Comparison of ENCODE assay signal across 8 cellular contexts in the genomic region with DNA sequence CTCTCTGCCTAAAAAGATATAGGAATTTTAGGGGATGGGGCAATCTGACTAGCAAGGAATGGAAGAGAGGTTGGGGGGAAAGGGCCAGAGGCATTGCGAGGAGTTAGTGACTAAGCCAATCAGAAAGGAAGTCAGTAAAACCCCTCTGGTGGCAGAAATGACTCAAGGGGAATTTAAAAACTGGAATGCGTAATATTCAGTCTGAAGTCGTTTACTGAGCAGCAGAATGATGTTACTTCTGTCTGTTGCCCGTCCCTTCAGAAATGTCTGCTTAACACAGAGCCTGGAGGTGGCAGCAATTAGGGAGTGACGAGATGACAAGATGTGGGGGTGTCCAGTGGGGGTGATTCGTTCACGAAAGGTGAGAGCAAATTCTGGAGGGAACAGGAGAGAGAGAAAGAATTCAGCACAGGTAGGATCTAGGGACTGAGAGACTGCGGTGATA.
DNase-seq lines count a peak whose midpoint lies in the region; ATAC-seq, FAIRE-seq and TF ChIP-seq lines count a peak whose summit lies in the region.

No MANE protein-coding gene starts in this region.

- no peak overlapping the region for H3K4me3 Mint-ChIP-seq in activated CD8-positive, alpha-beta T cell treated with anti-CD3 and anti-CD28 coated beads, Interleukin-2, amount 10 ng/mL, durations not matched to agents 7 days and 5 days
- no peak overlapping the region for H3K4me3 Mint-ChIP-seq in neural crest cell

- no peaks in the 10 kb centered on the region for H3K36me3 Mint-ChIP-seq in activated CD8-positive, alpha-beta T cell treated with anti-CD3 and anti-CD28 coated beads, Interleukin-2, amount 10 ng/mL, durations not matched to agents 7 days and 5 days (ENCODE audit: low read depth)
- no peaks in the 10 kb centered on the region for H3K36me3 Mint-ChIP-seq in neural crest cell (ENCODE audit: low read depth)

- peaks cover 3% of the 10 kb centered on the region for H3K27me3 Mint-ChIP-seq in activated CD8-positive, alpha-beta T cell treated with anti-CD3 and anti-CD28 coated beads, Interleukin-2, amount 10 ng/mL, durations not matched to agents 7 days and 5 days (ENCODE audit: low read depth)
- H3K27me3 Mint-ChIP-seq in neural crest cell (ENCODE audit: low read depth): peaks cover 40% of the 10 kb centered on the region

- peak; percentile 17 for DNase-seq in GM18507 (ENCODE audit: extremely low spot score, insufficient read length, low read depth)
- DNase-seq in activated CD8-positive, alpha-beta T cell treated with anti-CD3 and anti-CD28 coated beads, Interleukin-2, amount 10 ng/mL, durations not matched to agents 7 days and 5 days: peak; percentile 40
- no peak for DNase-seq in neural crest cell (ENCODE audit: low read depth, low spot score)
- no peak for DNase-seq in HK-2 (ENCODE audit: unreplicated experiment)
- DNase-seq in NCI-H2081 (lab: John Stamatoyannopoulos, UW): no peak
- no peak for DNase-seq in DMS79 (lab: John Stamatoyannopoulos, UW)

- peak; percentile 50 for ATAC-seq in HG02938 (IDR thresholded peaks at IDR 0.05; ENCODE audit: unreplicated experiment)
- ATAC-seq in activated CD8-positive, alpha-beta T cell treated with anti-CD3 and anti-CD28 coated beads, Interleukin-2, amount 10 ng/mL, durations not matched to agents 7 days and 5 days: no peak
- ATAC-seq in GM21723 (IDR thresholded peaks at IDR 0.05; ENCODE audit: unreplicated experiment): no peak

- H3K27ac Mint-ChIP-seq in activated CD8-positive, alpha-beta T cell treated with anti-CD3 and anti-CD28 coated beads, Interleukin-2, amount 10 ng/mL, durations not matched to agents 7 days and 5 days: peak overlapping the region; percentile 23
- no peak overlapping the region for H3K27ac Mint-ChIP-seq in neural crest cell (ENCODE audit: unreplicated experiment)

- FAIRE-seq in GM18507 (lab: Jason Lieb, UNC): peak; percentile 71

- peaks cover 41% of the 10 kb centered on the region for H3K4me1 Mint-ChIP-seq in activated CD8-positive, alpha-beta T cell treated with anti-CD3 and anti-CD28 coated beads, Interleukin-2, amount 10 ng/mL, durations not matched to agents 7 days and 5 days (ENCODE audit: low read depth)
- peaks cover 12% of the 10 kb centered on the region for H3K4me1 Mint-ChIP-seq in neural crest cell

- POLR2A ChIA-PET in activated CD8-positive, alpha-beta T cell treated with anti-CD3 and anti-CD28 coated beads, Interleukin-2, amount 10 ng/mL, durations not matched to agents 7 days and 5 days (lab: Charles Lee): no interaction called here

- CTCF ChIA-PET in activated CD8-positive, alpha-beta T cell treated with anti-CD3 and anti-CD28 coated beads, Interleukin-2, amount 10 ng/mL, durations not matched to agents 7 days and 5 days (lab: Charles Lee): interaction anchor here (1.2 to 6.4 kb wide), 7 partner anchors 13 to 176 kb away, joined by 3 to 47 read pairs (median 5); no protein-coding TSS in a partner anchor

- peak; percentile 18 for TF ChIP-seq CTCF in neural crest cell (conservative IDR thresholded peaks at IDR 0.05)

- no peaks in the 10 kb centered on the region for H3K9me3 Mint-ChIP-seq in activated CD8-positive, alpha-beta T cell treated with anti-CD3 and anti-CD28 coated beads, Interleukin-2, amount 10 ng/mL, durations not matched to agents 7 days and 5 days (ENCODE audit: insufficient read depth)
- H3K9me3 Mint-ChIP-seq in neural crest cell: no peaks in the 10 kb centered on the region

Comparison
In these comparisons a context has a peak if more than half of its experiments do, and no peak if none do; other contexts are left out.
1. DNase-seq: peak in GM18507 (single experiment) and activated CD8-positive, alpha-beta T cell treated with anti-CD3 and anti-CD28 coated beads, Interleukin-2, amount 10 ng/mL, durations not matched to agents 7 days and 5 days (single experiment); none in neural crest cell (single experiment), HK-2 (single experiment), NCI-H2081 (0 of 2) and DMS79 (single experiment).